Comparison of ENCODE assay signal across 10 cellular contexts in genomic region chr1:91513160-91513559, GRCh38. TPM values are rescaled to one million over a fixed set of nuclear protein-coding genes. Genes with fewer than 3 reads are reported as not detected.
A peak's percentile ranks its signal among the peaks of the same experiment; 100 is the strongest.
DNase-seq lines count a peak whose midpoint lies in the region; ATAC-seq and TF ChIP-seq lines count a peak whose summit lies in the region.
"Had no signal": no experiment of that assay in that cellular context is flagged by ENCODE, and none has a peak within 500 bp of the region (broad histone marks: within the 10 kb centered on the region; RNA-seq: fewer than 3 reads in every experiment).

No MANE protein-coding gene starts in this region.

- DNase-seq in GM23248 (peak; percentile 67), astrocyte of the hippocampus (ENCODE audit: low read depth, low spot score) (peak; percentile 13), right atrium auricular region (ENCODE audit: low spot score) (no peak), gastrocnemius medialis (no peak), germinal center (ENCODE audit: low spot score) (no peak), SK-N-DZ (ENCODE audit: low spot score) (no peak)
- DNase-seq: NK-92 treated with Interleukin-12 subunit alpha and Interleukin-12 subunit beta, amount 100 ng/mL, for 24 hours had no signal

- H3K36me3 ChIP-seq in GM23248 (ENCODE audit: low read depth), result 0 out of 2 replicates have a peak, but pooled peaks cover 4% of the 10 kb centered on the region
- H3K36me3 ChIP-seq in right atrium auricular region, result no peaks in the 10 kb centered on the region
- H3K36me3 ChIP-seq in gastrocnemius medialis, result no peaks in the 10 kb centered on the region

- no peaks in the 10 kb centered on the region for H3K27me3 ChIP-seq in GM23248 (replicated peaks; ENCODE audit: insufficient read depth)
- no peaks in the 10 kb centered on the region for H3K27me3 ChIP-seq in right atrium auricular region
- no peaks in the 10 kb centered on the region for H3K27me3 ChIP-seq in gastrocnemius medialis

- H3K9me3 ChIP-seq in GM23248 (ENCODE audit: low read depth), result no peaks in the 10 kb centered on the region
- H3K9me3 ChIP-seq in right atrium auricular region, result no peaks in the 10 kb centered on the region
- H3K9me3 ChIP-seq in gastrocnemius medialis, result no peaks in the 10 kb centered on the region

- H3F3A ChIP-seq in GM23248 (ENCODE audit: insufficient read depth), result peaks cover 9% of the 10 kb centered on the region; the same call in 1 of the 2 replicates

- TF ChIP-seq CTCF in right atrium auricular region (IDR thresholded peaks at IDR 0.05), result peak; percentile 54 to 63
- TF ChIP-seq CTCF in gastrocnemius medialis (IDR thresholded peaks at IDR 0.05 in 4 of 5, conservative IDR thresholded peaks at IDR 0.05 in 1 of 5), result peak in 3 of 5 experiments; percentile 24 to 55 (median 27)

- ATAC-seq in gastrocnemius medialis, result peak in 1 of 2 donors; percentile 51
- no peak for ATAC-seq in HG03342 (IDR thresholded peaks at IDR 0.05; ENCODE audit: unreplicated experiment)
- no peak for ATAC-seq in HG03521 (IDR thresholded peaks at IDR 0.05; ENCODE audit: unreplicated experiment)

- no peaks in the 10 kb centered on the region for H3K79me2 ChIP-seq in GM23248 (ENCODE audit: insufficient read depth)

- H3K9ac ChIP-seq in GM23248, result peak overlapping the region; percentile 1; the same call in 1 of the 2 replicates

- H4K20me1 ChIP-seq in GM23248 (ENCODE audit: insufficient read depth), result no peaks in the 10 kb centered on the region

- H3K4me3 ChIP-seq in GM23248 (no peak overlapping the region), right atrium auricular region (no peak overlapping the region), gastrocnemius medialis (no peak overlapping the region)

- no peak for TF ChIP-seq POLR2A in gastrocnemius medialis (IDR thresholded peaks at IDR 0.05)

- intact Hi-C loops in gastrocnemius medialis (cut with DNase I; ENCODE audit: low total_unique reads), result loop anchor here (10.0 kb wide), 2 partner anchors 282 to 782 kb away; partner anchors contain the start of genes GLMN and RPAP2

- no peaks in the 10 kb centered on the region for H3K9me2 ChIP-seq in GM23248 (ENCODE audit: insufficient read depth)

- in situ Hi-C loops in GM23248 (cut with MboI), result no loop called here
- in situ Hi-C loops in gastrocnemius medialis (cut with MboI; ENCODE audit: low sequenced_read_pairs in 4 of 4), result loop anchor here (5.0 to 25.0 kb wide), 4 partner anchors 234 to 774 kb away; partner anchors contain the start of genes GLMN (in 1 of the 4) and RPAP2 (in 1 of the 4)

- H3K27ac ChIP-seq in GM23248, result no peak overlapping the region
- H3K27ac ChIP-seq in right atrium auricular region, result no peak overlapping the region
- H3K27ac ChIP-seq in gastrocnemius medialis, result peak overlapping the region in 1 of 4 donors; percentile 11
- H3K27ac ChIP-seq: epithelial cell of prostate had no signal

- no peak overlapping the region for H3K4me2 ChIP-seq in GM23248 (ENCODE audit: unreplicated experiment)

- WGBS in GM23248 (ENCODE audit: low coverage in 1 of 2, low lambda C conversion rate in 2 of 2, missing lambda C conversion rate in 2 of 2), 2 experiments, result 24% methylated on average over 2 of the region's 2 CpGs

- H3K4me1 ChIP-seq in GM23248 (ENCODE audit: insufficient read depth) (no peaks in the 10 kb centered on the region), right atrium auricular region (no peaks in the 10 kb centered on the region), gastrocnemius medialis (no peaks in the 10 kb centered on the region)

- H2AFZ ChIP-seq in GM23248, result peak overlapping the region; percentile 67

RNA-seq across cellular contexts. Expression of gene CDC7, which starts 12.5 kb away (rescaled TPM):
- 3.0 and 3.5 TPM in 2 replicates for total RNA-seq in GM23248 (2014; rRNA removed; shearing (Covaris generic))
- 3.7 and 4.7 TPM in 2 replicates for polyA plus RNA-seq in GM23248 (2016; fragmentation: Nextera tagmentation; extraction: Ambion mirVana)
- total RNA-seq in right atrium auricular region, result under 1 TPM; 0.52 to 0.90 TPM
- total RNA-seq in gastrocnemius medialis, result under 1 TPM in 3 of 4 donors, not detected in 1; 0.10 to 0.44 (median 0.20) TPM
- polyA plus RNA-seq in SK-N-DZ (2014; cell fraction: cytosol; rRNA removed), result 50.6 and 54.7 TPM in 2 replicates
- polyA plus RNA-seq in SK-N-DZ (2014; cell fraction: nucleus; rRNA removed), result 51.4 and 71.3 TPM in 2 replicates

Comparison
In these comparisons a context has a peak if more than half of its experiments do, and no peak if none do; other contexts are left out.
1. DNase-seq: peak in GM23248 (single experiment) and astrocyte of the hippocampus (single experiment); none in right atrium auricular region (single experiment), gastrocnemius medialis (0 of 2), germinal center (single experiment) and SK-N-DZ (single experiment).